ENCODE assay signal across 8 cellular contexts in the genomic region with DNA sequence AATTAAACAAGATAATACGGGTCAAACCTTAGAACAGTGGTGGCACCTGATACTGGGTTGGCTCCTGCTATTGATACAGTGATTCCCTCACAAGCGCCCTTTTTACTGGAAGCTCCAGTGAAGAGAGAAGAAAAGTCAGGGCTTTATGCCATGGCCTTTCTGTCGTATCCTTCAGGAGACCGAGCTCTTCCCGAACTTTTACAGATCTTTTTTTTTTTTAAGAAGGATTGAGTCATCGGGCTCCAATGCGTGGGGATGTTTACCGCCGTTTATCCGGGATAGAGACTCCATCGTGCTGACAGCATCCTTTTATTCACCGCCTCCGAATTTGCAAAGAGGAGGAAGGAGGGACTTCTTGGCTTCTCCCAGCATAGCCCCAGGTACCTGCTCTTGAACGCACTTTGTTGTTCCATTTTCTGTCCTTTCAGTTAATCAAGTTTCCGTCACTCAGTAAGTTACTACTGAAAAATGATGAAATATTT. TPM values are rescaled to one million over a fixed set of nuclear protein-coding genes. Genes with fewer than 3 reads are reported as not detected.
DNase-seq lines count a peak whose midpoint lies in the region; ATAC-seq and TF ChIP-seq lines count a peak whose summit lies in the region.

No MANE protein-coding gene starts in this region.

- H3K27ac ChIP-seq in endodermal cell (ENCODE audit: low read depth, low read length): peak overlapping the region; percentile 63

- peak; percentile 22 for ATAC-seq in HG02763 (IDR thresholded peaks at IDR 0.05; ENCODE audit: unreplicated experiment)

- H3K9ac ChIP-seq in endodermal cell (ENCODE audit: extremely low read depth, low read length, poor library complexity, severe bottlenecking) (peak overlapping the region; percentile 70), mucosa of stomach (ENCODE audit: low read length) (peak overlapping the region; percentile 79)

- H3K36me3 ChIP-seq in endodermal cell (ENCODE audit: control insufficient read depth, insufficient read depth, low read length) (peaks cover 27% of the 10 kb centered on the region), mucosa of stomach (ENCODE audit: control insufficient read depth, insufficient read depth, low read length) (no peaks in the 10 kb centered on the region)

- H3K4me1 ChIP-seq in endodermal cell (ENCODE audit: control insufficient read depth, insufficient read depth, low read length) (no peaks in the 10 kb centered on the region), mucosa of stomach (ENCODE audit: control insufficient read depth, insufficient read depth, low read length) (no peaks in the 10 kb centered on the region)

- TF ChIP-seq CTCF in endodermal cell (conservative IDR thresholded peaks at IDR 0.05): no peak

- no peaks in the 10 kb centered on the region for H3K9me3 Mint-ChIP-seq in endodermal cell

- DNase-seq in EL (peak; percentile 55), SK-MEL-5 (ENCODE audit: low read depth, low spot score) (peak; percentile 13), endodermal cell (peak; percentile 51), DMS114 treated with DMSO at 0.1 percent for 48 hours (lab: John Stamatoyannopoulos, UW; ENCODE audit: unreplicated experiment) (no peak), COLO829 (ENCODE audit: low spot score) (no peak), OCI-M2 (lab: John Stamatoyannopoulos, UW; ENCODE audit: unreplicated experiment) (no peak)

- in situ Hi-C loops in SK-MEL-5 (cut with HindIII; ENCODE audit: low pct_unique_long_range_greater_than_20kb, low sequenced_read_pairs): no loop called here

- H3K27ac Mint-ChIP-seq in endodermal cell: peak overlapping the region; percentile 92

- peaks cover 30% of the 10 kb centered on the region for H3K36me3 Mint-ChIP-seq in endodermal cell (ENCODE audit: low read depth)

- H3K9me3 ChIP-seq in endodermal cell (ENCODE audit: control insufficient read depth, low read length) (no peaks in the 10 kb centered on the region), mucosa of stomach (ENCODE audit: control insufficient read depth, low read length) (no peaks in the 10 kb centered on the region)

- H3K4me1 Mint-ChIP-seq in endodermal cell: peaks cover 6% of the 10 kb centered on the region

- H3K4me3 ChIP-seq in endodermal cell (ENCODE audit: low read length): peak overlapping the region; percentile 97
- peak overlapping the region; percentile 70 for H3K4me3 ChIP-seq in mucosa of stomach (ENCODE audit: low read length)

- H3K27me3 Mint-ChIP-seq in endodermal cell (ENCODE audit: insufficient read depth): peaks cover 15% of the 10 kb centered on the region

- 0 to 6% methylated on average over 12 to 15 of the region's 15 CpGs for WGBS in endodermal cell (ENCODE audit: insufficient coverage in 1 of 2, insufficient read length in 1 of 2), 2 experiments

- H3K27me3 ChIP-seq in endodermal cell (ENCODE audit: control insufficient read depth, insufficient read depth, low read length, poor library complexity, severe bottlenecking) (peaks cover 7% of the 10 kb centered on the region), mucosa of stomach (ENCODE audit: control insufficient read depth, insufficient read depth, low read length) (no peaks in the 10 kb centered on the region)

- H3K4me3 Mint-ChIP-seq in endodermal cell: peak overlapping the region; percentile 94

RNA-seq across cellular contexts. Expression of gene ZNF227, which starts 0.6 kb away (rescaled TPM):
- total RNA-seq in SK-MEL-5 (2014; rRNA removed; shearing (Covaris generic)): 16.2 and 16.7 TPM in 2 replicates
- polyA plus RNA-seq in SK-MEL-5 (2015; cell fraction: cytosol; rRNA removed): 6.6 and 7.6 TPM in 2 replicates
- 6.9 and 9.4 TPM in 2 replicates for polyA plus RNA-seq in SK-MEL-5 (2015; cell fraction: nucleus; rRNA removed)
- total RNA-seq in endodermal cell: 10 to 100 TPM; 27.6 to 27.8 TPM
- polyA plus RNA-seq in endodermal cell (2013, experiment 1 of 2): 17.6 TPM
- 16.1 TPM for polyA plus RNA-seq in endodermal cell (2013, experiment 2 of 2)

RNA-seq across cellular contexts. Expression of gene ZNF233, which starts 46.8 kb away (rescaled TPM):
- total RNA-seq in SK-MEL-5 (2014; rRNA removed; shearing (Covaris generic)): 0.35 and 0.61 TPM in 2 replicates
- polyA plus RNA-seq in SK-MEL-5 (2015; cell fraction: cytosol; rRNA removed): 0.15 and 0.65 TPM in 2 replicates
- polyA plus RNA-seq in SK-MEL-5 (2015; cell fraction: nucleus; rRNA removed): 0.12 and 0.26 TPM in 2 replicates
- total RNA-seq in endodermal cell: 1 to 10 TPM in 1 of 2 donors, under 1 TPM in 1; 0.58 to 3.0 TPM
- polyA plus RNA-seq in endodermal cell (2013, experiment 1 of 2): 0.85 TPM
- polyA plus RNA-seq in endodermal cell (2013, experiment 2 of 2): 0.70 TPM

RNA-seq across cellular contexts. Expression of gene ZNF226, which starts 48.0 kb away (rescaled TPM):
- 9.5 and 21.2 TPM in 2 replicates for total RNA-seq in SK-MEL-5 (2014; rRNA removed; shearing (Covaris generic))
- 6.8 and 10.7 TPM in 2 replicates for polyA plus RNA-seq in SK-MEL-5 (2015; cell fraction: cytosol; rRNA removed)
- 42.7 and 60.3 TPM in 2 replicates for polyA plus RNA-seq in SK-MEL-5 (2015; cell fraction: nucleus; rRNA removed)
- total RNA-seq in endodermal cell: 10 to 100 TPM; 21.0 to 28.0 TPM
- polyA plus RNA-seq in endodermal cell (2013, experiment 1 of 2): 32.3 TPM
- 24.3 TPM for polyA plus RNA-seq in endodermal cell (2013, experiment 2 of 2)

Comparison
In these comparisons a context has a peak if more than half of its experiments do, and no peak if none do; other contexts are left out.
1. DNase-seq: peak in EL (single experiment), SK-MEL-5 (single experiment) and endodermal cell (single experiment); none in DMS114 treated with DMSO at 0.1 percent for 48 hours (single experiment), COLO829 (single experiment) and OCI-M2 (single experiment).